In the genomic region with DNA sequence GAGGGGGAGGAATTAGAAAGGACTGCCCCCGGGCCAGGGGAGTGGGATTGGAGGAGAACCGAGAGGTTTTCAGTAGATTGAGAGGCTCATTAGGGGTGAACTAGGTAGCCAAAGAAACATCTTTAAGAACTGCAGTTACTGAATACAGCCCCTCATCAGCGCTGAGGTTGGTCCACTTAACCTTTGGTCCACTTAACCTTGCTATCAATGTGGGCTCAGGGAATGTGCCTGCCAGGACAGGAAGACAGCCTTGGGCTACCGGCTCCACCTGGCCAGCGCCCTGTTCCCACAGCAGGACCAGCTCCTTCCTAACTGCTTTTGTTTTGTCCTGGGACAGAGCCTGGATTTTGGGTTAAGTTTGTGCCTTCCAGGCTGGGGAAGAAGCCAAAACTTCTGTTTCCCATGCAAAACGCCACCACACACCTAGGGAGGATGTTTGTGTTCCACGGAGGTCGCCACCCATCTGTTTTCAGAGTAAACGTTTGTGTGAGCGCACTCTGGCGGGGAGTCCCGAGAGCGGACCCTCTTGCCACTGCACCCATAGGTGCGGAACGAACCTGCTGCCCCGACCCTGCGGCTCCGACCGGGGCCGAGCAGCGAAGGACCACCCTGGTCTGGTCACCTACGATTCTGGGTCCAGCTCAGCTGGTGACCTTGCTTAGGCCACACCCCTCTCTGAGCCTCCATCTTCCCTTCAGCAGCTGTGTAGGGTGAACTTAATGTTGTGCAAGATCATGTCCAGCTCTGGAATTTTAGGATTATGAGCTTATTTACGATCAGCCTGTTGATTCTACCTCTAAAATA, we compare ENCODE assay signal across 1 cellular context.
TF ChIP-seq lines count a peak whose summit lies in the region.

No MANE protein-coding gene starts in this region.

TF ChIP-seq in HepG2, 621 proteins besides CTCF, POLR2A, EP300 and RAD21 (continued from another document and continues in another):
- TF ChIP-seq KLF12 (CRISPR knock-in tag; IDR thresholded peaks at IDR 0.05; ENCODE audit: borderline replicate concordance): peak; percentile 56; the same call in 1 of the 2 replicates
- TF ChIP-seq ZNF713 (CRISPR knock-in tag; IDR thresholded peaks at IDR 0.05): no peak
- TF ChIP-seq DNMT3B (CRISPR knock-in tag; conservative IDR thresholded peaks at IDR 0.05): no peak
- TF ChIP-seq FOSL1 (CRISPR knock-in tag; IDR thresholded peaks at IDR 0.05; ENCODE audit: borderline replicate concordance): no peak
- no peak for TF ChIP-seq MTA1 (CRISPR knock-in tag; IDR thresholded peaks at IDR 0.05; ENCODE audit: borderline replicate concordance)
- no peak for TF ChIP-seq NFIC (IDR thresholded peaks at IDR 0.05; ENCODE audit: low read length)
- no peak for TF ChIP-seq DR1 (CRISPR knock-in tag; IDR thresholded peaks at IDR 0.05)
- TF ChIP-seq, protein P1, sequence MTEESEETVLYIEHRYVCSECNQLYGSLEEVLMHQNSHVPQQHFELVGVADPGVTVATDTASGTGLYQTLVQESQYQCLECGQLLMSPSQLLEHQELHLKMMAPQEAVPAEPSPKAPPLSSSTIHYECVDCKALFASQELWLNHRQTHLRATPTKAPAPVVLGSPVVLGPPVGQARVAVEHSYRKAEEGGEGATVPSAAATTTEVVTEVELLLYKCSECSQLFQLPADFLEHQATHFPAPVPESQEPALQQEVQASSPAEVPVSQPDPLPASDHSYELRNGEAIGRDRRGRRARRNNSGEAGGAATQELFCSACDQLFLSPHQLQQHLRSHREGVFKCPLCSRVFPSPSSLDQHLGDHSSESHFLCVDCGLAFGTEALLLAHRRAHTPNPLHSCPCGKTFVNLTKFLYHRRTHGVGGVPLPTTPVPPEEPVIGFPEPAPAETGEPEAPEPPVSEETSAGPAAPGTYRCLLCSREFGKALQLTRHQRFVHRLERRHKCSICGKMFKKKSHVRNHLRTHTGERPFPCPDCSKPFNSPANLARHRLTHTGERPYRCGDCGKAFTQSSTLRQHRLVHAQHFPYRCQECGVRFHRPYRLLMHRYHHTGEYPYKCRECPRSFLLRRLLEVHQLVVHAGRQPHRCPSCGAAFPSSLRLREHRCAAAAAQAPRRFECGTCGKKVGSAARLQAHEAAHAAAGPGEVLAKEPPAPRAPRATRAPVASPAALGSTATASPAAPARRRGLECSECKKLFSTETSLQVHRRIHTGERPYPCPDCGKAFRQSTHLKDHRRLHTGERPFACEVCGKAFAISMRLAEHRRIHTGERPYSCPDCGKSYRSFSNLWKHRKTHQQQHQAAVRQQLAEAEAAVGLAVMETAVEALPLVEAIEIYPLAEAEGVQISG (CRISPR knock-in tag; IDR thresholded peaks at IDR 0.05): peak; percentile 84
- TF ChIP-seq RBFOX2 (IDR thresholded peaks at IDR 0.05; ENCODE audit: low read depth, low read length): no peak
- TF ChIP-seq CEBPB (IDR thresholded peaks at IDR 0.05; ENCODE audit: borderline replicate concordance, low read depth, low read length): peak; percentile 76
- no peak for TF ChIP-seq ZNF496 (CRISPR knock-in tag; IDR thresholded peaks at IDR 0.05; ENCODE audit: insufficient replicate concordance)
- TF ChIP-seq ZEB1 (IDR thresholded peaks at IDR 0.05; ENCODE audit: insufficient replicate concordance, low read depth): peak; percentile 29
- TF ChIP-seq JUN (CRISPR knock-in tag; IDR thresholded peaks at IDR 0.05): 0 out of 2 replicates have a peak, but pooled peaks have one; percentile 59
- no peak for TF ChIP-seq SMAD1 (CRISPR knock-in tag; IDR thresholded peaks at IDR 0.05; ENCODE audit: borderline replicate concordance, low read depth)
- no peak for TF ChIP-seq ZNF34 (CRISPR knock-in tag; IDR thresholded peaks at IDR 0.05; ENCODE audit: borderline replicate concordance)
- no peak for TF ChIP-seq ZNF460 (CRISPR knock-in tag; IDR thresholded peaks at IDR 0.05; ENCODE audit: borderline replicate concordance)
- 0 out of 2 replicates have a peak, but pooled peaks have one; percentile 14 for TF ChIP-seq NRL (CRISPR knock-in tag; IDR thresholded peaks at IDR 0.05; ENCODE audit: borderline replicate concordance)
- TF ChIP-seq ZNF30 (CRISPR knock-in tag; IDR thresholded peaks at IDR 0.05): no peak
- no peak; the same call in 1 of the 2 replicates for TF ChIP-seq ZNF343 (CRISPR knock-in tag; IDR thresholded peaks at IDR 0.05)
- TF ChIP-seq, protein P2, sequence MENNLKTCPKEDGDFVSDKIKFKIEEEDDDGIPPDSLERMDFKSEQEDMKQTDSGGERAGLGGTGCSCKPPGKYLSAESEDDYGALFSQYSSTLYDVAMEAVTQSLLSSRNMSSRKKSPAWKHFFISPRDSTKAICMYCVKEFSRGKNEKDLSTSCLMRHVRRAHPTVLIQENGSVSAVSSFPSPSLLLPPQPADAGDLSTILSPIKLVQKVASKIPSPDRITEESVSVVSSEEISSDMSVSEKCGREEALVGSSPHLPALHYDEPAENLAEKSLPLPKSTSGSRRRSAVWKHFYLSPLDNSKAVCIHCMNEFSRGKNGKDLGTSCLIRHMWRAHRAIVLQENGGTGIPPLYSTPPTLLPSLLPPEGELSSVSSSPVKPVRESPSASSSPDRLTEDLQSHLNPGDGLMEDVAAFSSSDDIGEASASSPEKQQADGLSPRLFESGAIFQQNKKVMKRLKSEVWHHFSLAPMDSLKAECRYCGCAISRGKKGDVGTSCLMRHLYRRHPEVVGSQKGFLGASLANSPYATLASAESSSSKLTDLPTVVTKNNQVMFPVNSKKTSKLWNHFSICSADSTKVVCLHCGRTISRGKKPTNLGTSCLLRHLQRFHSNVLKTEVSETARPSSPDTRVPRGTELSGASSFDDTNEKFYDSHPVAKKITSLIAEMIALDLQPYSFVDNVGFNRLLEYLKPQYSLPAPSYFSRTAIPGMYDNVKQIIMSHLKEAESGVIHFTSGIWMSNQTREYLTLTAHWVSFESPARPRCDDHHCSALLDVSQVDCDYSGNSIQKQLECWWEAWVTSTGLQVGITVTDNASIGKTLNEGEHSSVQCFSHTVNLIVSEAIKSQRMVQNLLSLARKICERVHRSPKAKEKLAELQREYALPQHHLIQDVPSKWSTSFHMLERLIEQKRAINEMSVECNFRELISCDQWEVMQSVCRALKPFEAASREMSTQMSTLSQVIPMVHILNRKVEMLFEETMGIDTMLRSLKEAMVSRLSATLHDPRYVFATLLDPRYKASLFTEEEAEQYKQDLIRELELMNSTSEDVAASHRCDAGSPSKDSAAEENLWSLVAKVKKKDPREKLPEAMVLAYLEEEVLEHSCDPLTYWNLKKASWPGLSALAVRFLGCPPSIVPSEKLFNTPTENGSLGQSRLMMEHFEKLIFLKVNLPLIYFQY (CRISPR knock-in tag; IDR thresholded peaks at IDR 0.05; ENCODE audit: borderline replicate concordance): no peak
- TF ChIP-seq, protein P3, sequence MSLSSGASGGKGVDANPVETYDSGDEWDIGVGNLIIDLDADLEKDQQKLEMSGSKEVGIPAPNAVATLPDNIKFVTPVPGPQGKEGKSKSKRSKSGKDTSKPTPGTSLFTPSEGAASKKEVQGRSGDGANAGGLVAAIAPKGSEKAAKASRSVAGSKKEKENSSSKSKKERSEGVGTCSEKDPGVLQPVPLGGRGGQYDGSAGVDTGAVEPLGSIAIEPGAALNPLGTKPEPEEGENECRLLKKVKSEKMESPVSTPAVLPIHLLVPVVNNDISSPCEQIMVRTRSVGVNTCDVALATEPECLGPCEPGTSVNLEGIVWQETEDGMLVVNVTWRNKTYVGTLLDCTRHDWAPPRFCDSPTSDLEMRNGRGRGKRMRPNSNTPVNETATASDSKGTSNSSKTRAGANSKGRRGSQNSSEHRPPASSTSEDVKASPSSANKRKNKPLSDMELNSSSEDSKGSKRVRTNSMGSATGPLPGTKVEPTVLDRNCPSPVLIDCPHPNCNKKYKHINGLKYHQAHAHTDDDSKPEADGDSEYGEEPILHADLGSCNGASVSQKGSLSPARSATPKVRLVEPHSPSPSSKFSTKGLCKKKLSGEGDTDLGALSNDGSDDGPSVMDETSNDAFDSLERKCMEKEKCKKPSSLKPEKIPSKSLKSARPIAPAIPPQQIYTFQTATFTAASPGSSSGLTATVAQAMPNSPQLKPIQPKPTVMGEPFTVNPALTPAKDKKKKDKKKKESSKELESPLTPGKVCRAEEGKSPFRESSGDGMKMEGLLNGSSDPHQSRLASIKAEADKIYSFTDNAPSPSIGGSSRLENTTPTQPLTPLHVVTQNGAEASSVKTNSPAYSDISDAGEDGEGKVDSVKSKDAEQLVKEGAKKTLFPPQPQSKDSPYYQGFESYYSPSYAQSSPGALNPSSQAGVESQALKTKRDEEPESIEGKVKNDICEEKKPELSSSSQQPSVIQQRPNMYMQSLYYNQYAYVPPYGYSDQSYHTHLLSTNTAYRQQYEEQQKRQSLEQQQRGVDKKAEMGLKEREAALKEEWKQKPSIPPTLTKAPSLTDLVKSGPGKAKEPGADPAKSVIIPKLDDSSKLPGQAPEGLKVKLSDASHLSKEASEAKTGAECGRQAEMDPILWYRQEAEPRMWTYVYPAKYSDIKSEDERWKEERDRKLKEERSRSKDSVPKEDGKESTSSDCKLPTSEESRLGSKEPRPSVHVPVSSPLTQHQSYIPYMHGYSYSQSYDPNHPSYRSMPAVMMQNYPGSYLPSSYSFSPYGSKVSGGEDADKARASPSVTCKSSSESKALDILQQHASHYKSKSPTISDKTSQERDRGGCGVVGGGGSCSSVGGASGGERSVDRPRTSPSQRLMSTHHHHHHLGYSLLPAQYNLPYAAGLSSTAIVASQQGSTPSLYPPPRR (CRISPR knock-in tag; IDR thresholded peaks at IDR 0.05; ENCODE audit: borderline replicate concordance): peak; percentile 64; the same call in 1 of the 2 replicates
- no peak for TF ChIP-seq ZNF644 (CRISPR knock-in tag; IDR thresholded peaks at IDR 0.05; ENCODE audit: low read depth)
- no peak for TF ChIP-seq SOX13 (IDR thresholded peaks at IDR 0.05)
- TF ChIP-seq SOX13 (CRISPR knock-in tag; conservative IDR thresholded peaks at IDR 0.05 in 1 of 2, IDR thresholded peaks at IDR 0.05 in 1 of 2): no peak
- TF ChIP-seq, protein P4, sequence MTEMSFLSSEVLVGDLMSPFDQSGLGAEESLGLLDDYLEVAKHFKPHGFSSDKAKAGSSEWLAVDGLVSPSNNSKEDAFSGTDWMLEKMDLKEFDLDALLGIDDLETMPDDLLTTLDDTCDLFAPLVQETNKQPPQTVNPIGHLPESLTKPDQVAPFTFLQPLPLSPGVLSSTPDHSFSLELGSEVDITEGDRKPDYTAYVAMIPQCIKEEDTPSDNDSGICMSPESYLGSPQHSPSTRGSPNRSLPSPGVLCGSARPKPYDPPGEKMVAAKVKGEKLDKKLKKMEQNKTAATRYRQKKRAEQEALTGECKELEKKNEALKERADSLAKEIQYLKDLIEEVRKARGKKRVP (CRISPR knock-in tag; IDR thresholded peaks at IDR 0.05): no peak
- peak; percentile 47 for TF ChIP-seq SPEN (CRISPR knock-in tag; IDR thresholded peaks at IDR 0.05; ENCODE audit: low read depth)
- TF ChIP-seq, protein P5, sequence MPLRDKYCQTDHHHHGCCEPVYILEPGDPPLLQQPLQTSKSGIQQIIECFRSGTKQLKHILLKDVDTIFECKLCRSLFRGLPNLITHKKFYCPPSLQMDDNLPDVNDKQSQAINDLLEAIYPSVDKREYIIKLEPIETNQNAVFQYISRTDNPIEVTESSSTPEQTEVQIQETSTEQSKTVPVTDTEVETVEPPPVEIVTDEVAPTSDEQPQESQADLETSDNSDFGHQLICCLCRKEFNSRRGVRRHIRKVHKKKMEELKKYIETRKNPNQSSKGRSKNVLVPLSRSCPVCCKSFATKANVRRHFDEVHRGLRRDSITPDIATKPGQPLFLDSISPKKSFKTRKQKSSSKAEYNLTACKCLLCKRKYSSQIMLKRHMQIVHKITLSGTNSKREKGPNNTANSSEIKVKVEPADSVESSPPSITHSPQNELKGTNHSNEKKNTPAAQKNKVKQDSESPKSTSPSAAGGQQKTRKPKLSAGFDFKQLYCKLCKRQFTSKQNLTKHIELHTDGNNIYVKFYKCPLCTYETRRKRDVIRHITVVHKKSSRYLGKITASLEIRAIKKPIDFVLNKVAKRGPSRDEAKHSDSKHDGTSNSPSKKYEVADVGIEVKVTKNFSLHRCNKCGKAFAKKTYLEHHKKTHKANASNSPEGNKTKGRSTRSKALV (CRISPR knock-in tag; IDR thresholded peaks at IDR 0.05): no peak
- no peak for TF ChIP-seq NONO (IDR thresholded peaks at IDR 0.05)
- TF ChIP-seq NONO (CRISPR knock-in tag; conservative IDR thresholded peaks at IDR 0.05): peak; percentile 66
- TF ChIP-seq, protein P6, sequence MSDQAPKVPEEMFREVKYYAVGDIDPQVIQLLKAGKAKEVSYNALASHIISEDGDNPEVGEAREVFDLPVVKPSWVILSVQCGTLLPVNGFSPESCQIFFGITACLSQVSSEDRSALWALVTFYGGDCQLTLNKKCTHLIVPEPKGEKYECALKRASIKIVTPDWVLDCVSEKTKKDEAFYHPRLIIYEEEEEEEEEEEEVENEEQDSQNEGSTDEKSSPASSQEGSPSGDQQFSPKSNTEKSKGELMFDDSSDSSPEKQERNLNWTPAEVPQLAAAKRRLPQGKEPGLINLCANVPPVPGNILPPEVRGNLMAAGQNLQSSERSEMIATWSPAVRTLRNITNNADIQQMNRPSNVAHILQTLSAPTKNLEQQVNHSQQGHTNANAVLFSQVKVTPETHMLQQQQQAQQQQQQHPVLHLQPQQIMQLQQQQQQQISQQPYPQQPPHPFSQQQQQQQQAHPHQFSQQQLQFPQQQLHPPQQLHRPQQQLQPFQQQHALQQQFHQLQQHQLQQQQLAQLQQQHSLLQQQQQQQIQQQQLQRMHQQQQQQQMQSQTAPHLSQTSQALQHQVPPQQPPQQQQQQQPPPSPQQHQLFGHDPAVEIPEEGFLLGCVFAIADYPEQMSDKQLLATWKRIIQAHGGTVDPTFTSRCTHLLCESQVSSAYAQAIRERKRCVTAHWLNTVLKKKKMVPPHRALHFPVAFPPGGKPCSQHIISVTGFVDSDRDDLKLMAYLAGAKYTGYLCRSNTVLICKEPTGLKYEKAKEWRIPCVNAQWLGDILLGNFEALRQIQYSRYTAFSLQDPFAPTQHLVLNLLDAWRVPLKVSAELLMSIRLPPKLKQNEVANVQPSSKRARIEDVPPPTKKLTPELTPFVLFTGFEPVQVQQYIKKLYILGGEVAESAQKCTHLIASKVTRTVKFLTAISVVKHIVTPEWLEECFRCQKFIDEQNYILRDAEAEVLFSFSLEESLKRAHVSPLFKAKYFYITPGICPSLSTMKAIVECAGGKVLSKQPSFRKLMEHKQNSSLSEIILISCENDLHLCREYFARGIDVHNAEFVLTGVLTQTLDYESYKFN (CRISPR knock-in tag; conservative IDR thresholded peaks at IDR 0.05): peak; percentile 44; the same call in 1 of the 2 replicates
- TF ChIP-seq ATF1 (CRISPR knock-in tag; IDR thresholded peaks at IDR 0.05): no peak
- TF ChIP-seq ZC3H13 (CRISPR knock-in tag; IDR thresholded peaks at IDR 0.05): no peak
- TF ChIP-seq HOXA9 (CRISPR knock-in tag; IDR thresholded peaks at IDR 0.05; ENCODE audit: borderline replicate concordance): no peak
- TF ChIP-seq, protein P7, sequence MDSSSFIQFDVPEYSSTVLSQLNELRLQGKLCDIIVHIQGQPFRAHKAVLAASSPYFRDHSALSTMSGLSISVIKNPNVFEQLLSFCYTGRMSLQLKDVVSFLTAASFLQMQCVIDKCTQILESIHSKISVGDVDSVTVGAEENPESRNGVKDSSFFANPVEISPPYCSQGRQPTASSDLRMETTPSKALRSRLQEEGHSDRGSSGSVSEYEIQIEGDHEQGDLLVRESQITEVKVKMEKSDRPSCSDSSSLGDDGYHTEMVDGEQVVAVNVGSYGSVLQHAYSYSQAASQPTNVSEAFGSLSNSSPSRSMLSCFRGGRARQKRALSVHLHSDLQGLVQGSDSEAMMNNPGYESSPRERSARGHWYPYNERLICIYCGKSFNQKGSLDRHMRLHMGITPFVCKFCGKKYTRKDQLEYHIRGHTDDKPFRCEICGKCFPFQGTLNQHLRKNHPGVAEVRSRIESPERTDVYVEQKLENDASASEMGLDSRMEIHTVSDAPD (CRISPR knock-in tag; IDR thresholded peaks at IDR 0.05): no peak
- no peak; the same call in 1 of the 2 replicates for TF ChIP-seq ZNF737 (CRISPR knock-in tag; IDR thresholded peaks at IDR 0.05; ENCODE audit: borderline replicate concordance)
- TF ChIP-seq HDAC6 (IDR thresholded peaks at IDR 0.05; ENCODE audit: low read depth, low read length): no peak
- no peak for TF ChIP-seq SOX5 (CRISPR knock-in tag; IDR thresholded peaks at IDR 0.05; ENCODE audit: borderline replicate concordance)
- TF ChIP-seq KAT7 (CRISPR knock-in tag; IDR thresholded peaks at IDR 0.05; ENCODE audit: borderline replicate concordance): peak; percentile 85; the same call in 1 of the 2 replicates
